ENCODE assay signal across 18 cellular contexts in genomic region chr3:188863999-188864406, GRCh38.
DNase-seq lines count a peak whose midpoint lies in the region; TF ChIP-seq lines count a peak whose summit lies in the region.
"Had no signal": no experiment of that assay in that cellular context is flagged by ENCODE, and none has a peak within 500 bp of the region (broad histone marks: within the 10 kb centered on the region; RNA-seq: fewer than 3 reads in every experiment).

No MANE protein-coding gene starts in this region.

- no peak overlapping the region for H3K27ac ChIP-seq in caudate nucleus (ENCODE audit: low read depth, low read length)
- H3K27ac ChIP-seq: neutrophil had no signal

- DNase-seq in AG08396 (ENCODE audit: low spot score) (peak; percentile 31), M059J (ENCODE audit: low read depth) (peak; percentile 52), fibroblast of gingiva (ENCODE audit: low read depth) (peak; percentile 93), epidermal melanocyte (ENCODE audit: insufficient read length, low spot score) (no peak), DMS 273 (lab: John Stamatoyannopoulos, UW; ENCODE audit: unreplicated experiment) (no peak), NCI-H1417 treated with DMSO at 0.1 percent for 48 hours (lab: John Stamatoyannopoulos, UW) (no peak), caudate nucleus (lab: John Stamatoyannopoulos, UW) (no peak)
- DNase-seq: activated CD8-positive, alpha-beta memory T cell treated with anti-CD3 and anti-CD28 coated beads for 24 hours; central memory CD4-positive, alpha-beta T cell; effector CD8-positive, alpha-beta T cell; foreskin melanocyte; mucosa of descending colon; stimulated activated naive CD4-positive, alpha-beta T cell treated with Interleukin-2 at 50 U/mL for 16 hours; T1000 had no signal

- H3K27ac Mint-ChIP-seq in nephron = peak overlapping the region in 2 of 3 experiments; percentile 63 to 68
- H3K27ac Mint-ChIP-seq: activated naive CD8-positive, alpha-beta T cell; type B pancreatic cell had no signal

- no peaks in the 10 kb centered on the region for H3K9me3 Mint-ChIP-seq in nephron
- H3K9me3 Mint-ChIP-seq: type B pancreatic cell had no signal

- H3K4me3 Mint-ChIP-seq in nephron = no peak overlapping the region
- H3K4me3 Mint-ChIP-seq: activated naive CD8-positive, alpha-beta T cell; type B pancreatic cell had no signal

- peaks cover 15% of the 10 kb centered on the region for H3K4me1 Mint-ChIP-seq in nephron

- peaks cover 8% of the 10 kb centered on the region for H3K36me3 Mint-ChIP-seq in nephron (ENCODE audit: low read depth)

- no peaks in the 10 kb centered on the region for H3K27me3 Mint-ChIP-seq in nephron (ENCODE audit: low read depth)
- H3K27me3 Mint-ChIP-seq: activated naive CD8-positive, alpha-beta T cell; type B pancreatic cell had no signal

- TF ChIP-seq CTCF in nephron (IDR thresholded peaks at IDR 0.05; ENCODE audit: unreplicated experiment in 3 of 3) = no peak

Comparison
In these comparisons a context has a peak if more than half of its experiments do, and no peak if none do; other contexts are left out.
1. DNase-seq: peak in AG08396 (single experiment), M059J (single experiment) and fibroblast of gingiva (single experiment); none in epidermal melanocyte (single experiment), DMS 273 (single experiment), NCI-H1417 treated with DMSO at 0.1 percent for 48 hours (single experiment) and caudate nucleus (0 of 61).